11 cellular contexts compared by ENCODE assay signal in genomic region chr5:173786296-173787187, GRCh38.
DNase-seq lines count a peak whose midpoint lies in the region; ATAC-seq, FAIRE-seq and TF ChIP-seq lines count a peak whose summit lies in the region.
"Had no signal": no experiment of that assay in that cellular context is flagged by ENCODE, and none has a peak within 500 bp of the region (broad histone marks: within the 10 kb centered on the region; RNA-seq: fewer than 3 reads in every experiment).

No MANE protein-coding gene starts in this region.

- TF ChIP-seq CTCF in GM12873 (IDR thresholded peaks at IDR 0.05; ENCODE audit: insufficient read depth, low read depth, low read length, missing control alignments) (peak; percentile 100), epithelial cell of esophagus (IDR thresholded peaks at IDR 0.05; ENCODE audit: insufficient read depth, low read depth, low read length, missing control alignments) (peak; percentile 34)

- FAIRE-seq in urothelium cell line (lab: Jason Lieb, UNC), result no peak
- FAIRE-seq: G401.6 had no signal

- DNase-seq in epithelial cell of esophagus (ENCODE audit: low read depth) (no peak), urothelium cell line (ENCODE audit: low spot score) (no peak)
- DNase-seq in effector CD4-positive, alpha-beta T cell, result no peak
- DNase-seq: activated CD4-positive, alpha-beta T cell treated with anti-CD3 and anti-CD28 coated beads for 1 hour; stimulated activated CD4-positive, alpha-beta T cell treated with anti-CD3 and anti-CD28 coated beads, Interleukin-15, amount 100 ng/mL, for 24 hours had no signal

- H3K4me3 ChIP-seq in epithelial cell of esophagus (ENCODE audit: low read length), result no peak overlapping the region

- peak; percentile 54 for ATAC-seq in GM19463 (IDR thresholded peaks at IDR 0.05; ENCODE audit: unreplicated experiment)
- peak; percentile 82 for ATAC-seq in HG03354 (IDR thresholded peaks at IDR 0.05; ENCODE audit: poor library complexity, severe bottlenecking, unreplicated experiment)
- ATAC-seq in HG02970 (IDR thresholded peaks at IDR 0.05; ENCODE audit: low FRiP score, unreplicated experiment), result no peak
- no peak for ATAC-seq in GM18873 (IDR thresholded peaks at IDR 0.05; ENCODE audit: low FRiP score, unreplicated experiment)

Comparison
In these comparisons a context has a peak if more than half of its experiments do, and no peak if none do; other contexts are left out.
1. ATAC-seq: peak in GM19463 (single experiment) and HG03354 (single experiment); none in HG02970 (single experiment) and GM18873 (single experiment).